ENCODE assay signal across 16 cellular contexts in genomic region chr15:83457149-83457548, GRCh38. TPM values are rescaled to one million over a fixed set of nuclear protein-coding genes. Genes with fewer than 3 reads are reported as not detected.
DNase-seq lines count a peak whose midpoint lies in the region; ATAC-seq, FAIRE-seq and TF ChIP-seq lines count a peak whose summit lies in the region.
"Had no signal": no experiment of that assay in that cellular context is flagged by ENCODE, and none has a peak within 500 bp of the region (broad histone marks: within the 10 kb centered on the region; RNA-seq: fewer than 3 reads in every experiment).

No MANE protein-coding gene starts in this region.

- H4K5ac ChIP-seq in H1 (ENCODE audit: insufficient read length, low read depth, low read length), result no peak overlapping the region

- no peaks in the 10 kb centered on the region for H4K20me1 ChIP-seq in H1 (replicated peaks in 1 of 2; ENCODE audit: control insufficient read depth in 1 of 2, insufficient read depth in 2 of 2, low read length in 2 of 2)

- H3K9me3 ChIP-seq in cardiac muscle cell (ENCODE audit: low read depth) (no peaks in the 10 kb centered on the region), H1 (ENCODE audit: insufficient read depth in 2 of 2, low read depth in 1 of 2, low read length in 1 of 2) (no peaks in the 10 kb centered on the region)

- H3K9ac ChIP-seq in H1 (replicated peaks in 1 of 4; ENCODE audit: extremely low read depth in 1 of 4, low read depth in 3 of 4, low read length in 3 of 4), result no peak overlapping the region

- CTCF ChIA-PET in H1 (lab: Charles Lee; ENCODE audit: partially characterized antibody), result no interaction called here

- H3K4me2 ChIP-seq in H1 (ENCODE audit: insufficient read depth in 1 of 2, low read depth in 2 of 2, low read length in 2 of 2), result no peak overlapping the region

- H3K9me3 Mint-ChIP-seq in nephron progenitor cell (peaks cover 24% of the 10 kb centered on the region), endothelial cell (ENCODE audit: unreplicated experiment) (no peaks in the 10 kb centered on the region)
- H3K9me3 Mint-ChIP-seq: CD14-positive monocyte; CD8-positive, alpha-beta T cell had no signal

- no peak overlapping the region for H3K23ac ChIP-seq in H1 (ENCODE audit: insufficient read length)

- H3K23me2 ChIP-seq in H1 (ENCODE audit: low read depth, low read length), result no peaks in the 10 kb centered on the region; the same call in 1 of the 2 replicates

- peak overlapping the region; percentile 51 for H3K27ac ChIP-seq in cardiac muscle cell
- H3K27ac ChIP-seq in H1 (ENCODE audit: low read depth, low read length), result no peak overlapping the region
- H3K27ac ChIP-seq: 22Rv1 had no signal

- no peak overlapping the region for H2BK120ac ChIP-seq in H1 (replicated peaks; ENCODE audit: low read depth, low read length)

- no peak overlapping the region for H2BK15ac ChIP-seq in H1 (ENCODE audit: low read length)

- no peak overlapping the region for H2BK12ac ChIP-seq in H1 (ENCODE audit: low read depth, low read length)

- no peak overlapping the region for H3K27ac Mint-ChIP-seq in nephron progenitor cell
- H3K27ac Mint-ChIP-seq in endothelial cell (ENCODE audit: unreplicated experiment), result no peak overlapping the region
- H3K27ac Mint-ChIP-seq: CD14-positive monocyte; CD8-positive, alpha-beta T cell had no signal

- no peak overlapping the region for H3K18ac ChIP-seq in H1 (ENCODE audit: extremely low read depth, low read length)

- no peak overlapping the region for H3K4ac ChIP-seq in H1 (replicated peaks; ENCODE audit: insufficient read length, low read depth, low read length)

- H3K36me3 ChIP-seq in cardiac muscle cell, result no peaks in the 10 kb centered on the region
- H3K36me3 ChIP-seq in H1 (ENCODE audit: control insufficient read depth in 2 of 4, insufficient read depth in 4 of 4, low read length in 3 of 4), result no peaks in the 10 kb centered on the region

- no peak overlapping the region for H2BK20ac ChIP-seq in H1 (ENCODE audit: low read length)

- POLR2A ChIA-PET in H1 (lab: Charles Lee; ENCODE audit: partially characterized antibody), result interaction anchor here (0.9 to 1.3 kb wide), 3 partner anchors 11 to 42 kb away, joined by 3 to 4 read pairs (median 3); partner anchors contain the start of gene SH3GL3

- TF ChIP-seq EP300 in H1 (IDR thresholded peaks at IDR 0.05; ENCODE audit: borderline replicate concordance in 1 of 2, low read depth in 2 of 2, low read length in 2 of 2), result no peak

- TF ChIP-seq CTCF in cardiac muscle cell (IDR thresholded peaks at IDR 0.05; ENCODE audit: low read depth, low read length), result no peak
- no peak for TF ChIP-seq CTCF in H1 (IDR thresholded peaks at IDR 0.05; ENCODE audit: control extremely low read depth in 1 of 3, insufficient read depth in 1 of 3, low read depth in 1 of 3, low read length in 3 of 3)
- TF ChIP-seq CTCF in nephron progenitor cell (IDR thresholded peaks at IDR 0.05), result no peak
- TF ChIP-seq CTCF in endothelial cell (IDR thresholded peaks at IDR 0.05; ENCODE audit: unreplicated experiment), result no peak

- no peak for TF ChIP-seq RAD21 in H1 (IDR thresholded peaks at IDR 0.05 in 1 of 2, conservative IDR thresholded peaks at IDR 0.05 in 1 of 2; ENCODE audit: low read depth in 2 of 2, low read length in 2 of 2)

- H3K27me3 ChIP-seq in cardiac muscle cell (no peaks in the 10 kb centered on the region), H1 (replicated peaks in 1 of 4; ENCODE audit: control insufficient read depth in 3 of 4, extremely low read depth in 1 of 4, insufficient read depth in 3 of 4, low read length in 3 of 4) (no peaks in the 10 kb centered on the region)

- H4K8ac ChIP-seq in H1 (ENCODE audit: extremely low read depth, insufficient read depth, low read length), result no peak overlapping the region

- H2AK5ac ChIP-seq in H1 (ENCODE audit: low read depth, low read length), result no peak overlapping the region

- H3K79me1 ChIP-seq in H1 (ENCODE audit: low read depth, low read length), result no peaks in the 10 kb centered on the region

- DNase-seq in cardiac muscle cell (ENCODE audit: low read depth in 1 of 2, low spot score in 1 of 2) (no peak), left cardiac atrium (no peak), H1 (ENCODE audit: low read depth in 1 of 2, low spot score in 2 of 2) (no peak), nephron progenitor cell (no peak), endothelial cell (ENCODE audit: low spot score) (no peak), hypothalamus (lab: John Stamatoyannopoulos, UW) (no peak)
- DNase-seq: CD8-positive, alpha-beta T cell; COR-L47; DND-41; GDM1 had no signal

- intact Hi-C loops in left cardiac atrium (cut with DNase I), result no loop called here

- no peak overlapping the region for H3K14ac ChIP-seq in H1 (ENCODE audit: insufficient read length)

- H3K36me3 Mint-ChIP-seq in nephron progenitor cell (ENCODE audit: low read depth), result peaks cover 5% of the 10 kb centered on the region
- no peaks in the 10 kb centered on the region for H3K36me3 Mint-ChIP-seq in endothelial cell (ENCODE audit: low read depth, unreplicated experiment)
- H3K36me3 Mint-ChIP-seq: CD14-positive monocyte; CD8-positive, alpha-beta T cell had no signal

- H3K56ac ChIP-seq in H1 (replicated peaks; ENCODE audit: insufficient read length, low read depth, low read length), result no peak overlapping the region

- peaks cover 0 to 10% of the 10 kb centered on the region in 2 experiments; a peak in 2 of 4 replicates for H3K79me2 ChIP-seq in H1 (ENCODE audit: control insufficient read depth in 1 of 2, insufficient read depth in 2 of 2, low read length in 2 of 2)

- H3K4me1 Mint-ChIP-seq in nephron progenitor cell, result peaks cover 38% of the 10 kb centered on the region
- no peaks in the 10 kb centered on the region for H3K4me1 Mint-ChIP-seq in endothelial cell (ENCODE audit: unreplicated experiment)
- H3K4me1 Mint-ChIP-seq: CD14-positive monocyte had no signal

- H3K4me3 ChIP-seq in cardiac muscle cell (no peak overlapping the region), H1 (ENCODE audit: extremely low read depth in 1 of 4, insufficient read depth in 2 of 4, low read depth in 3 of 4, low read length in 4 of 4) (no peak overlapping the region)

- peaks cover 10% of the 10 kb centered on the region for H3K4me1 ChIP-seq in cardiac muscle cell (ENCODE audit: low read depth)
- no peaks in the 10 kb centered on the region for H3K4me1 ChIP-seq in H1 (replicated peaks in 1 of 4; ENCODE audit: control insufficient read depth in 3 of 4, insufficient read depth in 4 of 4, low read length in 3 of 4)

- H2AFZ ChIP-seq in H1 (ENCODE audit: low read length), result no peak overlapping the region

- peak overlapping the region; percentile 27 for H3K4me3 Mint-ChIP-seq in nephron progenitor cell
- no peak overlapping the region for H3K4me3 Mint-ChIP-seq in endothelial cell (ENCODE audit: unreplicated experiment)
- H3K4me3 Mint-ChIP-seq: CD14-positive monocyte; CD8-positive, alpha-beta T cell had no signal

- TF ChIP-seq POLR2A in H1 (IDR thresholded peaks at IDR 0.05; ENCODE audit: control extremely low read depth in 1 of 2, low read depth in 2 of 2, low read length in 2 of 2), result no peak

- no peak overlapping the region for H4K91ac ChIP-seq in H1 (replicated peaks; ENCODE audit: insufficient read length, low read length)

- no peak overlapping the region for H2BK5ac ChIP-seq in H1 (ENCODE audit: low read depth, low read length)

- FAIRE-seq in H1 (lab: Jason Lieb, UNC), result no peak
- FAIRE-seq: GM12892 had no signal

- H3K27me3 Mint-ChIP-seq in nephron progenitor cell (ENCODE audit: low read depth, poor library complexity) (peaks cover 2% of the 10 kb centered on the region), endothelial cell (ENCODE audit: unreplicated experiment) (no peaks in the 10 kb centered on the region)

- ATAC-seq in left cardiac atrium, result no peak
- ATAC-seq in GM21360 (IDR thresholded peaks at IDR 0.05; ENCODE audit: unreplicated experiment), result no peak
- ATAC-seq: CD8-positive, alpha-beta T cell; HCT116 had no signal

- WGBS in H1 (ENCODE audit: extremely low coverage in 1 of 2, insufficient coverage in 1 of 2, insufficient read length in 1 of 2, insufficient replicate concordance in 2 of 2, low coverage in 1 of 2, low lambda C conversion rate in 2 of 2, missing lambda C conversion rate in 1 of 2), 2 experiments, result 85% methylated on average over 1 of the region's 1 CpG; no CpG with 5 or more reads in 1 of the 2 experiments

TF ChIP-seq in H1, 55 proteins besides CTCF, POLR2A, EP300 and RAD21:
- TF ChIP-seq FOSL1 (IDR thresholded peaks at IDR 0.05; ENCODE audit: insufficient read depth, low read depth, low read length), result no peak
- TF ChIP-seq E2F6 (IDR thresholded peaks at IDR 0.05), result peak; percentile 12; the same call in 1 of the 2 replicates

RNA-seq across cellular contexts. Expression of gene SH3GL3, which starts 10.0 kb away (rescaled TPM):
- total RNA-seq in cardiac muscle cell (38.2 and 79.6 TPM in 2 replicates), left cardiac atrium (under 1 TPM; 0.38 to 0.63 TPM), endothelial cell (ENCODE audit: unreplicated experiment) (9.4 TPM)
- polyA plus RNA-seq in cardiac muscle cell (52.4 and 87.1 TPM in 2 replicates), H1 (2011; rRNA removed) (7.3 and 14.1 TPM in 2 replicates)
- 16.3 and 19.1 TPM in 2 replicates for total RNA-seq in H1 (2021; fragmentation: NEBNext Ultra II Directional; extraction: Animal tissue kit (Norgen Biotek cat#: 25700))
- polyA plus RNA-seq in H1 (2011; cell fraction: cytosol; rRNA removed), result 12.0 TPM
- 4.2 TPM for polyA plus RNA-seq in H1 (2011; cell fraction: nucleus; rRNA removed)
- polyA plus RNA-seq in H1 (2012, experiment 1 of 2), result 11.6 to 20.1 TPM (median 12.1 TPM) in 4 replicates
- 2.3 TPM for polyA plus RNA-seq in H1 (2012, experiment 2 of 2)
- 11.2 TPM for polyA plus RNA-seq in H1 (2013, experiment 1 of 2)
- 10.2 TPM for polyA plus RNA-seq in H1 (2013, experiment 2 of 2)
- polyA minus RNA-seq in H1 (2011; rRNA and poly(A)+ RNA removed), result 3.2 and 4.7 TPM in 2 replicates
- 4.3 TPM for polyA minus RNA-seq in H1 (2011; cell fraction: cytosol; rRNA and poly(A)+ RNA removed)
- 11.8 TPM for polyA minus RNA-seq in H1 (2011; cell fraction: nucleus; rRNA and poly(A)+ RNA removed)
- total RNA-seq: CD8-positive, alpha-beta T cell had no signal
- polyA plus RNA-seq: BJ, CD14-positive monocyte had no signal
